In the genomic region with DNA sequence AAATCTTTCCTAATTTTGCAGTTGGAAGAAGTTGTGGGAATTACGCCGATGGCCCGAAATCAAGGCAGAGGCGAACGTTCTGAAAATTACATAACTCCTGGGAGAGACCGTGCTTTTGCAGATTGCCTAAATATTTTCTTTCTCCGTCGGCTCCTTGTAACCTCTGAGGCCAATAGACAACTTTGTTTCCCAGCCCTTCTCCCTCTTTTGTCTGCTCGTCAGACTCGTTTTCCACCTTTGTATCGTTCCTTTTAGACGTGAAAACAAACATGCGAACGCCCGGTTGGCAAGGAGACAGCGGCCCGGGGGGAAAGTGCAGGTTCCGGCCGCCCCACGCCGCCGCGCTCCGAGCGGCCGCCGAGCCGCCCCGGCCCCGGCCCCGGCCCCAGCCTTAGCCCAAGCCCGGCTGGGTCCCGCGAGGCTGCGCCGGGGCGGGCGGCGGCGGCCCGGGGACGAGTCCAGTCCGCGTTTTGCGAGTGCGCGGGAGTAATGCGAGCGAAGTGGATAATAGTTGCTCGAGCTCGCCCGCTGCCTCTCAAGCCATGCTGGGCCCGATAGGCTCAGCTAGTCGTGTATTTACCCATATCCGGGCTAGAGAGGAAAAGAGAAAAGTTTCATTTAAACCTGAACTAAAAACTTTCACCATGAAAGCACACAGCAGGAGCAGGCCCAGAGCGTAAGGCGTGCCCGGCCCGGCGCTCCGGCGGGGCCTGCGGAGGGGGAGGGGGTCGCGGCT, we compare ENCODE assay signal across 8 cellular contexts. TPM values are rescaled to one million over a fixed set of nuclear protein-coding genes. Genes with fewer than 3 reads are reported as not detected.
DNase-seq lines count a peak whose midpoint lies in the region; ATAC-seq and TF ChIP-seq lines count a peak whose summit lies in the region.

A gene (plus strand): TSS at position 538 of the 736 bp plus-strand sequence. CDS start 303 bp downstream, outside the sequence.

- H3K4me3 ChIP-seq in foreskin fibroblast (ENCODE audit: low read depth in 1 of 2, low read length in 2 of 2) = peak within 1 kb of the TSS; percentile 72 to 89
- H3K4me3 ChIP-seq in neuronal stem cell (ENCODE audit: low read length in 2 of 2) = peak within 1 kb of the TSS; percentile 67 to 91
- H3K4me3 ChIP-seq in subcutaneous abdominal adipose tissue (ENCODE audit: low read depth in 1 of 5, low read length in 5 of 5) = peak within 1 kb of the TSS; percentile 71 to 88 (median 83)

- peak within 1 kb of the TSS; percentile 91 for H2BK120ac ChIP-seq in neuronal stem cell (ENCODE audit: low read depth, low read length)

- H3K9me3 ChIP-seq in neuronal stem cell (replicated peaks in 1 of 2; ENCODE audit: control insufficient read depth in 2 of 2, insufficient read depth in 1 of 2, low read depth in 1 of 2, low read length in 2 of 2) (no peaks in the 10 kb centered on the region), subcutaneous abdominal adipose tissue (ENCODE audit: control insufficient read depth in 5 of 5, low read length in 5 of 5) (no peaks in the 10 kb centered on the region)

- ATAC-seq in GM21526 (IDR thresholded peaks at IDR 0.05; ENCODE audit: low FRiP score, unreplicated experiment) = peak; percentile 43

- 0 out of 2 replicates have a peak, but pooled peaks have one; percentile 3 for TF ChIP-seq EP300 in Ishikawa (IDR thresholded peaks at IDR 0.05; ENCODE audit: borderline replicate concordance)

- TF ChIP-seq CTCF in foreskin fibroblast (IDR thresholded peaks at IDR 0.05; ENCODE audit: low read depth, low read length) = no peak

- H3K9ac ChIP-seq in neuronal stem cell (ENCODE audit: low read depth, low read length, poor library complexity) (peak within 1 kb of the TSS; percentile 100), subcutaneous abdominal adipose tissue (ENCODE audit: low read length in 5 of 5) (peak within 1 kb of the TSS; percentile 79 to 97 (median 87))

- peak within 1 kb of the TSS; percentile 92 for H2AK5ac ChIP-seq in neuronal stem cell (ENCODE audit: low read depth, low read length)

- H3K79me1 ChIP-seq in neuronal stem cell (ENCODE audit: low read depth, low read length) = peaks cover 5% of the 10 kb centered on the region

- peak within 1 kb of the TSS; percentile 99 for H3K18ac ChIP-seq in neuronal stem cell (ENCODE audit: low read length)

- H4K91ac ChIP-seq in neuronal stem cell (ENCODE audit: low read depth, low read length, poor library complexity) = peak within 1 kb of the TSS; percentile 99

- H2BK12ac ChIP-seq in neuronal stem cell (ENCODE audit: low read length) = peak within 1 kb of the TSS; percentile 94

- peak within 1 kb of the TSS; percentile 98 for H2BK5ac ChIP-seq in neuronal stem cell (ENCODE audit: low read length)

- peak within 1 kb of the TSS; percentile 64 for H3K4me2 ChIP-seq in neuronal stem cell (ENCODE audit: insufficient read depth, low read length, poor library complexity, severe bottlenecking)

- DNase-seq in DMS79 (lab: John Stamatoyannopoulos, UW) (peak; percentile 91), SHP77 treated with DMSO at 0.1 percent for 48 hours (lab: John Stamatoyannopoulos, UW) (peak; percentile 56), activated gamma-delta T cell (lab: John Stamatoyannopoulos, UW) (peak; percentile 70), foreskin fibroblast (peak; percentile 78 to 92), neuronal stem cell (ENCODE audit: low spot score) (peak; percentile 74)

- no CpG with 5 or more reads among the region's 65 CpGs for WGBS in neuronal stem cell (ENCODE audit: extremely low coverage in 2 of 2, insufficient read length in 2 of 2, insufficient replicate concordance in 1 of 2), 2 donors

- H3K27ac ChIP-seq in neuronal stem cell (replicated peaks; ENCODE audit: low read length) (peak within 1 kb of the TSS; percentile 98), subcutaneous abdominal adipose tissue (ENCODE audit: low read depth, low read length) (peak within 1 kb of the TSS; percentile 98)

- TF ChIP-seq RAD21 in Ishikawa (IDR thresholded peaks at IDR 0.05; ENCODE audit: low read depth) = no peak

- peak within 1 kb of the TSS; percentile 100 for H3K14ac ChIP-seq in neuronal stem cell (ENCODE audit: low read length)

- peak within 1 kb of the TSS; percentile 99 for H3K4ac ChIP-seq in neuronal stem cell (ENCODE audit: low read length)

- H2AFZ ChIP-seq in neuronal stem cell (ENCODE audit: low read length) = peak within 1 kb of the TSS; percentile 89

- H3K23ac ChIP-seq in neuronal stem cell (ENCODE audit: low read depth, low read length, poor library complexity) = peak within 1 kb of the TSS; percentile 100

- H3K36me3 ChIP-seq in neuronal stem cell (replicated peaks in 1 of 2; ENCODE audit: control insufficient read depth in 2 of 2, insufficient read depth in 2 of 2, low read length in 2 of 2) (no peaks in the 10 kb centered on the region), subcutaneous abdominal adipose tissue (ENCODE audit: control insufficient read depth in 5 of 5, insufficient read depth in 5 of 5, low read length in 5 of 5) (no peaks in the 10 kb centered on the region)

- H2BK15ac ChIP-seq in neuronal stem cell (ENCODE audit: low read length) = peak within 1 kb of the TSS; percentile 81

- H3K27me3 ChIP-seq in neuronal stem cell (ENCODE audit: control insufficient read depth in 3 of 3, insufficient read depth in 3 of 3, low read depth in 1 of 3, low read length in 3 of 3) = no peaks in the 10 kb centered on the region
- H3K27me3 ChIP-seq in subcutaneous abdominal adipose tissue (ENCODE audit: control insufficient read depth in 5 of 5, insufficient read depth in 4 of 5, low read length in 5 of 5) = no peaks in the 10 kb centered on the region

- H3K4me1 ChIP-seq in neuronal stem cell (ENCODE audit: control insufficient read depth in 2 of 2, insufficient read depth in 1 of 2, low read depth in 1 of 2, low read length in 2 of 2) (peaks cover 11 to 22% of the 10 kb centered on the region in 2 donors), subcutaneous abdominal adipose tissue (ENCODE audit: control insufficient read depth in 5 of 5, insufficient read depth in 5 of 5, low read length in 5 of 5) (peaks cover 3 to 39% (median 37%) of the 10 kb centered on the region in 5 donors)

- H4K8ac ChIP-seq in neuronal stem cell (ENCODE audit: low read depth, low read length) = peak within 1 kb of the TSS; percentile 92

TF ChIP-seq in Ishikawa, 13 proteins besides CTCF, POLR2A, EP300 and RAD21:
- TF ChIP-seq, protein P1, sequence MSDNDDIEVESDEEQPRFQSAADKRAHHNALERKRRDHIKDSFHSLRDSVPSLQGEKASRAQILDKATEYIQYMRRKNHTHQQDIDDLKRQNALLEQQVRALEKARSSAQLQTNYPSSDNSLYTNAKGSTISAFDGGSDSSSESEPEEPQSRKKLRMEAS (IDR thresholded peaks at IDR 0.05) = peak; percentile 71
- TF ChIP-seq TEAD4 (IDR thresholded peaks at IDR 0.05) (no peak), CREB1 (IDR thresholded peaks at IDR 0.05; ENCODE audit: low read depth) (no peak), ZBTB7A (IDR thresholded peaks at IDR 0.05; ENCODE audit: low read depth) (no peak), TCF12 (IDR thresholded peaks at IDR 0.05; ENCODE audit: low read depth) (0 out of 2 replicates have a peak, but pooled peaks have one; percentile 9), CEBPB (IDR thresholded peaks at IDR 0.05) (no peak; the same call in 1 of the 2 replicates), FOXM1 (IDR thresholded peaks at IDR 0.05; ENCODE audit: borderline replicate concordance, low read depth) (no peak), TAF1 (IDR thresholded peaks at IDR 0.05; ENCODE audit: low read depth) (peak; percentile 59; the same call in 1 of the 2 replicates)
- TF ChIP-seq, protein P2, sequence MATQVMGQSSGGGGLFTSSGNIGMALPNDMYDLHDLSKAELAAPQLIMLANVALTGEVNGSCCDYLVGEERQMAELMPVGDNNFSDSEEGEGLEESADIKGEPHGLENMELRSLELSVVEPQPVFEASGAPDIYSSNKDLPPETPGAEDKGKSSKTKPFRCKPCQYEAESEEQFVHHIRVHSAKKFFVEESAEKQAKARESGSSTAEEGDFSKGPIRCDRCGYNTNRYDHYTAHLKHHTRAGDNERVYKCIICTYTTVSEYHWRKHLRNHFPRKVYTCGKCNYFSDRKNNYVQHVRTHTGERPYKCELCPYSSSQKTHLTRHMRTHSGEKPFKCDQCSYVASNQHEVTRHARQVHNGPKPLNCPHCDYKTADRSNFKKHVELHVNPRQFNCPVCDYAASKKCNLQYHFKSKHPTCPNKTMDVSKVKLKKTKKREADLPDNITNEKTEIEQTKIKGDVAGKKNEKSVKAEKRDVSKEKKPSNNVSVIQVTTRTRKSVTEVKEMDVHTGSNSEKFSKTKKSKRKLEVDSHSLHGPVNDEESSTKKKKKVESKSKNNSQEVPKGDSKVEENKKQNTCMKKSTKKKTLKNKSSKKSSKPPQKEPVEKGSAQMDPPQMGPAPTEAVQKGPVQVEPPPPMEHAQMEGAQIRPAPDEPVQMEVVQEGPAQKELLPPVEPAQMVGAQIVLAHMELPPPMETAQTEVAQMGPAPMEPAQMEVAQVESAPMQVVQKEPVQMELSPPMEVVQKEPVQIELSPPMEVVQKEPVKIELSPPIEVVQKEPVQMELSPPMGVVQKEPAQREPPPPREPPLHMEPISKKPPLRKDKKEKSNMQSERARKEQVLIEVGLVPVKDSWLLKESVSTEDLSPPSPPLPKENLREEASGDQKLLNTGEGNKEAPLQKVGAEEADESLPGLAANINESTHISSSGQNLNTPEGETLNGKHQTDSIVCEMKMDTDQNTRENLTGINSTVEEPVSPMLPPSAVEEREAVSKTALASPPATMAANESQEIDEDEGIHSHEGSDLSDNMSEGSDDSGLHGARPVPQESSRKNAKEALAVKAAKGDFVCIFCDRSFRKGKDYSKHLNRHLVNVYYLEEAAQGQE (IDR thresholded peaks at IDR 0.05; ENCODE audit: low read depth) = no peak
- TF ChIP-seq, protein P3, sequence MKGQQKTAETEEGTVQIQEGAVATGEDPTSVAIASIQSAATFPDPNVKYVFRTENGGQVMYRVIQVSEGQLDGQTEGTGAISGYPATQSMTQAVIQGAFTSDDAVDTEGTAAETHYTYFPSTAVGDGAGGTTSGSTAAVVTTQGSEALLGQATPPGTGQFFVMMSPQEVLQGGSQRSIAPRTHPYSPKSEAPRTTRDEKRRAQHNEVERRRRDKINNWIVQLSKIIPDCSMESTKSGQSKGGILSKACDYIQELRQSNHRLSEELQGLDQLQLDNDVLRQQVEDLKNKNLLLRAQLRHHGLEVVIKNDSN (IDR thresholded peaks at IDR 0.05) = 0 out of 2 replicates have a peak, but pooled peaks have one; percentile 14

RNA-seq across cellular contexts. Expression of the gene that starts here (rescaled TPM):
- polyA plus RNA-seq in neuronal stem cell (2013, experiment 1 of 2) = 33.3 TPM
- 36.5 TPM for polyA plus RNA-seq in neuronal stem cell (2013, experiment 2 of 2)

Comparison
In these comparisons a context has a peak if more than half of its experiments do, and no peak if none do; other contexts are left out.
1. Peak in every context shown above with its lines: DNase-seq, ATAC-seq, H3K4me3 ChIP-seq and H3K27ac ChIP-seq.